In the genomic region with DNA sequence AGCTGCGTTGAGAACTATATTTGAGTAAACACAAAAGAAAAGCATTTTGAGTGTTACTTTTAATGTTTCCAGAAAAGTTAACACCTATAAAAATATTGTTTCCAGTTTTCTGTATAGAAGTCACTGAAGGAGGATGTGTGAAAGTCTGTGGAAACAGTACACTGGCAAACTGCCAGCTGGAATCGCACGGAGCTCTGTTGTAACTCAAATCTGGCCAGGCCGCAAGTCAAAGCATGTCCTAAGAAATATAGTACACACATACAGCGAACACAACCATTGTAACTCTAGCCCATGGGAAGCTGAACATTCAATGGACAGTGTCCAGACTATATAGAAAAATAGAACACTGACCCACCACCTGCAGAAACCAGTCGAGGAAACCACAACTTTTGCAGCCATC, we compare ENCODE assay signal across 12 cellular contexts.
A peak's percentile ranks its signal among the peaks of the same experiment; 100 is the strongest.
DNase-seq lines count a peak whose midpoint lies in the region; ATAC-seq and TF ChIP-seq lines count a peak whose summit lies in the region.
"Had no signal": no experiment of that assay in that cellular context is flagged by ENCODE, and none has a peak within 500 bp of the region (broad histone marks: within the 10 kb centered on the region; RNA-seq: fewer than 3 reads in every experiment).

No MANE protein-coding gene starts in this region.

- TF ChIP-seq EP300 in esophagus muscularis mucosa (IDR thresholded peaks at IDR 0.05), result no peak

- H3K4me1 ChIP-seq in esophagus muscularis mucosa, result peaks cover 9 to 13% (median 11%) of the 10 kb centered on the region in 4 donors

- no peaks in the 10 kb centered on the region for H3K9me3 ChIP-seq in esophagus muscularis mucosa

- H3K4me3 ChIP-seq in AG10803 (ENCODE audit: low read length), result no peak overlapping the region
- H3K4me3 ChIP-seq in esophagus muscularis mucosa, result no peak overlapping the region

- WGBS in esophagus muscularis mucosa, result 20% methylated on average over 6 of the region's 6 CpGs

- DNase-seq in AG10803 (ENCODE audit: low read depth) (peak; percentile 75), NCI-H69 (lab: John Stamatoyannopoulos, UW) (peak; percentile 24), fibroblast of gingiva (ENCODE audit: low read depth) (peak; percentile 32), mucosa of gallbladder (ENCODE audit: low spot score) (peak; percentile 63), esophagus muscularis mucosa (ENCODE audit: extremely low spot score) (no peak), NCI-H2081 treated with DMSO at 0.1 percent for 48 hours (lab: John Stamatoyannopoulos, UW) (no peak)
- no peak for DNase-seq in NK-92 treated with Interleukin-12 subunit alpha and Interleukin-12 subunit beta, amount 100 ng/mL, for 24 hours (lab: John Stamatoyannopoulos, UW)
- DNase-seq: C1 segment of cervical spinal cord, endodermal cell had no signal

- TF ChIP-seq POLR2A in esophagus muscularis mucosa (IDR thresholded peaks at IDR 0.05; ENCODE audit: low read depth), result no peak

- no peaks in the 10 kb centered on the region for H3K36me3 ChIP-seq in esophagus muscularis mucosa

- H3K27ac ChIP-seq in esophagus muscularis mucosa (replicated peaks in 1 of 4), result no peak overlapping the region

- no peak for TF ChIP-seq CTCF in AG10803 (conservative IDR thresholded peaks at IDR 0.05; ENCODE audit: low read length)
- TF ChIP-seq CTCF in esophagus muscularis mucosa (IDR thresholded peaks at IDR 0.05), result no peak

- ATAC-seq in HG02763 (IDR thresholded peaks at IDR 0.05; ENCODE audit: unreplicated experiment), result no peak
- ATAC-seq: activated T-helper 17 cell treated with anti-CD3 and anti-CD28 coated beads, Interleukin-2, amount 50 U/mL, for 72 hours; stimulated activated memory B cell treated with anti-CD40 and anti-IgM and Interleukin-4, amounts not matched to agents 10 μg/mL and 1 μg/mL and 100 μg/mL, for 72 hours had no signal

- intact Hi-C loops in esophagus muscularis mucosa (cut with DNase I), result no loop called here

- H3K27me3 ChIP-seq in esophagus muscularis mucosa, result no peaks in the 10 kb centered on the region

Comparison
In these comparisons a context has a peak if more than half of its experiments do, and no peak if none do; other contexts are left out.
1. DNase-seq: peak in AG10803 (single experiment), NCI-H69 (single experiment), fibroblast of gingiva (single experiment) and mucosa of gallbladder (single experiment); none in esophagus muscularis mucosa (single experiment), NCI-H2081 treated with DMSO at 0.1 percent for 48 hours (single experiment) and NK-92 treated with Interleukin-12 subunit alpha and Interleukin-12 subunit beta, amount 100 ng/mL, for 24 hours (single experiment).